In genomic region chr14:33643782-33644181, GRCh38 we compare ENCODE assay signal across 15 cellular contexts.
DNase-seq lines count a peak whose midpoint lies in the region; ATAC-seq and TF ChIP-seq lines count a peak whose summit lies in the region.
"Had no signal": no experiment of that assay in that cellular context is flagged by ENCODE, and none has a peak within 500 bp of the region (broad histone marks: within the 10 kb centered on the region; RNA-seq: fewer than 3 reads in every experiment).

No MANE protein-coding gene starts in this region.

- no peak for TF ChIP-seq EP300 in neural cell (conservative IDR thresholded peaks at IDR 0.05; ENCODE audit: poor library complexity, severe bottlenecking)

- H4K20me1 ChIP-seq in neural cell (ENCODE audit: insufficient read depth) = no peaks in the 10 kb centered on the region
- H4K20me1 ChIP-seq: BLaER1 treated with 17β-estradiol and CSF1 and Interleukin-3, amounts not matched to agents 10 nM and 100 nM had no signal

- H3K27me3 ChIP-seq in HUES64 (ENCODE audit: insufficient read depth, low read length) = no peaks in the 10 kb centered on the region
- no peaks in the 10 kb centered on the region for H3K27me3 ChIP-seq in neural cell (ENCODE audit: insufficient read depth, low read depth, low read length)
- H3K27me3 ChIP-seq in left ventricle myocardium inferior (ENCODE audit: low read depth) = peaks cover 30% of the 10 kb centered on the region
- H3K27me3 ChIP-seq: BLaER1 treated with 17β-estradiol and CSF1 and Interleukin-3, amounts not matched to agents 10 nM and 100 nM had no signal

- peaks cover 63% of the 10 kb centered on the region for H3K4me1 Mint-ChIP-seq in brain
- H3K4me1 Mint-ChIP-seq: B cell had no signal

- no peak for TF ChIP-seq CTCF in brain (conservative IDR thresholded peaks at IDR 0.05)
- TF ChIP-seq CTCF in neural cell (IDR thresholded peaks at IDR 0.05; ENCODE audit: poor library complexity, severe bottlenecking) = no peak
- TF ChIP-seq CTCF in left ventricle myocardium inferior (IDR thresholded peaks at IDR 0.05; ENCODE audit: borderline replicate concordance) = no peak

- peaks cover 0 to 2% (median 0%) of the 10 kb centered on the region in 5 experiments for H3K9me3 Mint-ChIP-seq in brain
- H3K9me3 Mint-ChIP-seq: CD8-positive, alpha-beta T cell; H9 had no signal

- WGBS in HUES64 = 100% methylated on average over 1 of the region's 2 CpGs

- H3K27ac ChIP-seq in HUES64 (ENCODE audit: low read depth, low read length) = peak overlapping the region; percentile 64
- H3K27ac ChIP-seq in neural cell (ENCODE audit: low read length) = peak overlapping the region; percentile 42
- H3K27ac ChIP-seq in left ventricle myocardium inferior (replicated peaks) = no peak overlapping the region
- H3K27ac ChIP-seq: BLaER1 treated with 17β-estradiol and CSF1 and Interleukin-3, amounts not matched to agents 10 nM and 100 nM; HL-60 had no signal

- H3K4me1 ChIP-seq in HUES64 (ENCODE audit: insufficient read depth, low read length) (peaks cover 44% of the 10 kb centered on the region), left ventricle myocardium inferior (no peaks in the 10 kb centered on the region)
- H3K4me1 ChIP-seq: BLaER1 treated with 17β-estradiol and CSF1 and Interleukin-3, amounts not matched to agents 10 nM and 100 nM had no signal

- H3K4me3 Mint-ChIP-seq in brain = peak overlapping the region in 3 of 5 experiments; percentile 24 to 62 (median 52)
- H3K4me3 Mint-ChIP-seq: B cell; CD8-positive, alpha-beta T cell; H9 had no signal

- DNase-seq in middle frontal gyrus (ENCODE audit: extremely low spot score, low spot score) = no peak
- DNase-seq in left ventricle myocardium inferior = no peak
- DNase-seq: Calu3; CD8-positive, alpha-beta T cell; DMS79 treated with DMSO at 0.1 percent for 48 hours; GF-D8; H9; IMR-90 had no signal

- H3K36me3 ChIP-seq in HUES64 (ENCODE audit: insufficient read depth, low read length) (no peaks in the 10 kb centered on the region), neural cell (ENCODE audit: insufficient read depth, low read length) (no peaks in the 10 kb centered on the region), left ventricle myocardium inferior (no peaks in the 10 kb centered on the region)
- H3K36me3 ChIP-seq: BLaER1 treated with 17β-estradiol and CSF1 and Interleukin-3, amounts not matched to agents 10 nM and 100 nM had no signal

- H3K4me3 ChIP-seq in HUES64 (ENCODE audit: low read length) = no peak overlapping the region
- peak overlapping the region; percentile 8 for H3K4me3 ChIP-seq in neural cell (ENCODE audit: low read length)
- no peak overlapping the region for H3K4me3 ChIP-seq in left ventricle myocardium inferior
- H3K4me3 ChIP-seq: BLaER1 treated with 17β-estradiol and CSF1 and Interleukin-3, amounts not matched to agents 10 nM and 100 nM had no signal

- no peaks in the 10 kb centered on the region for H3K27me3 Mint-ChIP-seq in brain
- H3K27me3 Mint-ChIP-seq: B cell had no signal

- no peaks in the 10 kb centered on the region for H3K36me3 Mint-ChIP-seq in brain
- H3K36me3 Mint-ChIP-seq: CD8-positive, alpha-beta T cell had no signal

- TF ChIP-seq RAD21 in neural cell (conservative IDR thresholded peaks at IDR 0.05) = no peak

- H3K79me2 ChIP-seq in neural cell (replicated peaks; ENCODE audit: insufficient read depth, low read length) = no peaks in the 10 kb centered on the region

- H3K9ac ChIP-seq in HUES64 (ENCODE audit: low read depth, low read length) = peak overlapping the region; percentile 17; the same call in 1 of the 2 replicates
- H3K9ac ChIP-seq in neural cell (ENCODE audit: low read length) = no peak overlapping the region
- H3K9ac ChIP-seq: BLaER1 treated with 17β-estradiol and CSF1 and Interleukin-3, amounts not matched to agents 10 nM and 100 nM had no signal

- H3K9me2 ChIP-seq in neural cell (ENCODE audit: insufficient read depth, low read length) = no peaks in the 10 kb centered on the region

- peak overlapping the region; percentile 66 for H3K4me2 ChIP-seq in neural cell (ENCODE audit: low read length)
- H3K4me2 ChIP-seq: BLaER1 treated with 17β-estradiol and CSF1 and Interleukin-3, amounts not matched to agents 10 nM and 100 nM had no signal

- H3K9me3 ChIP-seq in HUES64 (ENCODE audit: insufficient read depth, low read depth, low read length) (no peaks in the 10 kb centered on the region), neural cell (ENCODE audit: low read length) (no peaks in the 10 kb centered on the region), left ventricle myocardium inferior (replicated peaks) (no peaks in the 10 kb centered on the region)
- H3K9me3 ChIP-seq: BLaER1 treated with 17β-estradiol and CSF1 and Interleukin-3, amounts not matched to agents 10 nM and 100 nM had no signal

- no peak overlapping the region for H2AFZ ChIP-seq in neural cell (ENCODE audit: low read depth, low read length)

- no peak for ATAC-seq in HG03139 (IDR thresholded peaks at IDR 0.05; ENCODE audit: unreplicated experiment)
- ATAC-seq: CD8-positive, alpha-beta T cell had no signal

- intact Hi-C loops in left ventricle myocardium inferior (cut with micrococcal nuclease) = no loop called here

- peaks cover 6% of the 10 kb centered on the region for H3F3A ChIP-seq in neural cell (ENCODE audit: insufficient read depth, low read length, poor library complexity, severe bottlenecking)

- H3K27ac Mint-ChIP-seq in brain = peak overlapping the region in 4 of 5 experiments; percentile 41 to 64 (median 45)
- H3K27ac Mint-ChIP-seq: B cell; CD8-positive, alpha-beta T cell had no signal

TF ChIP-seq in neural cell, 6 proteins besides CTCF, POLR2A, EP300 and RAD21:
- TF ChIP-seq SMC3 (conservative IDR thresholded peaks at IDR 0.05; ENCODE audit: poor library complexity) = no peak
- TF ChIP-seq EZH2 (IDR thresholded peaks at IDR 0.05; ENCODE audit: borderline replicate concordance, insufficient read depth, low read length, poor library complexity, severe bottlenecking) = no peak
- TF ChIP-seq TAF1 (IDR thresholded peaks at IDR 0.05; ENCODE audit: low read depth) = no peak
- TF ChIP-seq MXI1 (conservative IDR thresholded peaks at IDR 0.05; ENCODE audit: poor library complexity, severe bottlenecking) = no peak
- no peak for TF ChIP-seq POLR2AphosphoS5 (IDR thresholded peaks at IDR 0.05)
- TF ChIP-seq REST (IDR thresholded peaks at IDR 0.05; ENCODE audit: borderline replicate concordance) = no peak
